ENCODE assay signal across 11 cellular contexts in the genomic region with DNA sequence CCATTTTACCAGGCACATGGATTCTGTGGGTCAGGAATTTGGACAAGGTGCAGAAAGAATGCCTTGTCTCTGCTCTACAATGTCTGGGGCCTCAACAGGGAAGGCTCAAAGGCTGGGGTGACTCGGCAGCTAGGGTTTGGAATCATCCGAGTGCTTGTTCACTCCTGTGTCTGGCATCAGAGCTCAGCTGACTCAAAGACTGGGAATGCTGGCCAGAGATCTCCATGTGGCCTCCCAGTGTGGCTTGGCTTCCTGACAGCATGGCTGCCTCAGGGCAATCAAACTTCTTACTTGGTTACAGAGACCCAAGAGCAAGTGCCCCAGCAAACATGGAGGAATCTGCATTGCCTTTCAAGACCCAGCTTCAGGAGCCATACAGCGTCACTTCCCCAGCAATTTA.
DNase-seq lines count a peak whose midpoint lies in the region; ATAC-seq, FAIRE-seq and TF ChIP-seq lines count a peak whose summit lies in the region.
"Had no signal": no experiment of that assay in that cellular context is flagged by ENCODE, and none has a peak within 500 bp of the region (broad histone marks: within the 10 kb centered on the region; RNA-seq: fewer than 3 reads in every experiment).

No MANE protein-coding gene starts in this region.

- peak; percentile 82 for DNase-seq in GM03348 (ENCODE audit: low spot score)
- peak; percentile 96 for DNase-seq in RCC 7860 (ENCODE audit: low spot score)
- DNase-seq in endodermal cell = peak; percentile 44
- DNase-seq in posterior vena cava (ENCODE audit: low spot score) = peak; percentile 85
- no peak for DNase-seq in middle frontal gyrus (ENCODE audit: extremely low spot score, low spot score)
- DNase-seq in activated naive CD4-positive, alpha-beta T cell treated with Interleukin-2 at 50 U/mL for 16 hours = no peak
- DNase-seq: NCI-H1105 had no signal

- no peaks in the 10 kb centered on the region for H3K36me3 Mint-ChIP-seq in endodermal cell (ENCODE audit: low read depth)

- H3K27ac ChIP-seq in endodermal cell (ENCODE audit: low read depth, low read length) = no peak overlapping the region
- H3K27ac ChIP-seq: adrenal gland had no signal

- 91 to 100% methylated on average over 2 to 3 of the region's 3 CpGs for whole genome bisulfite sequencing in endodermal cell (ENCODE audit: insufficient coverage in 1 of 2, insufficient read length in 1 of 2), 2 experiments

- H3K9me3 ChIP-seq in endodermal cell (ENCODE audit: control insufficient read depth, low read length) = no peaks in the 10 kb centered on the region
- H3K9me3 ChIP-seq: adrenal gland had no signal

- no peaks in the 10 kb centered on the region for H3K36me3 ChIP-seq in endodermal cell (ENCODE audit: control insufficient read depth, insufficient read depth, low read length)
- H3K36me3 ChIP-seq: adrenal gland had no signal

- no peak overlapping the region for H3K27ac Mint-ChIP-seq in endodermal cell

- peak; percentile 92 for FAIRE-seq in RCC 7860 (lab: Jason Lieb, UNC)

- H3K4me1 Mint-ChIP-seq in endodermal cell = peaks cover 11% of the 10 kb centered on the region

- no peak overlapping the region for H3K9ac ChIP-seq in endodermal cell (ENCODE audit: extremely low read depth, low read length, poor library complexity, severe bottlenecking)

- H3K27me3 ChIP-seq in endodermal cell (ENCODE audit: control insufficient read depth, insufficient read depth, low read length, poor library complexity, severe bottlenecking) = no peaks in the 10 kb centered on the region
- H3K27me3 ChIP-seq: adrenal gland had no signal

- H3K4me1 ChIP-seq in endodermal cell (ENCODE audit: control insufficient read depth, insufficient read depth, low read length) = no peaks in the 10 kb centered on the region

- intact Hi-C loops in posterior vena cava (cut with DNase I) = no loop called here

- no peak for ATAC-seq in activated CD4-positive, CD25-positive, alpha-beta regulatory T cell treated with anti-CD3 and anti-CD28 coated beads, Interleukin-2, amount 50 U/mL, for 24 hours
- no peak for ATAC-seq in HG03196 (IDR thresholded peaks at IDR 0.05; ENCODE audit: unreplicated experiment)

- TF ChIP-seq CTCF in endodermal cell (conservative IDR thresholded peaks at IDR 0.05) = no peak

- H3K27me3 Mint-ChIP-seq in endodermal cell (ENCODE audit: insufficient read depth) = peaks cover 2% of the 10 kb centered on the region

- no peaks in the 10 kb centered on the region for H3K9me3 Mint-ChIP-seq in endodermal cell
- H3K9me3 Mint-ChIP-seq: T-helper 1 cell treated with Interleukin-12 subunit alpha and Interleukin-12 subunit beta and Interleukin-4 antibody, amounts not matched to agents 30 μg/mL and 1 μg/mL, for 36 hours had no signal

- no peak overlapping the region for H3K4me3 Mint-ChIP-seq in endodermal cell
- H3K4me3 Mint-ChIP-seq: T-helper 1 cell treated with Interleukin-12 subunit alpha and Interleukin-12 subunit beta and Interleukin-4 antibody, amounts not matched to agents 30 μg/mL and 1 μg/mL, for 36 hours had no signal

- H3K4me3 ChIP-seq in endodermal cell (ENCODE audit: low read length) = no peak overlapping the region
- H3K4me3 ChIP-seq: adrenal gland had no signal

Comparison
In these comparisons a context has a peak if more than half of its experiments do, and no peak if none do; other contexts are left out.
1. DNase-seq: peak in GM03348 (single experiment), RCC 7860 (single experiment), endodermal cell (single experiment) and posterior vena cava (single experiment); none in middle frontal gyrus (single experiment) and activated naive CD4-positive, alpha-beta T cell treated with Interleukin-2 at 50 U/mL for 16 hours (single experiment).